In genomic region chr9:137878146-137878941, GRCh38 we compare ENCODE assay signal across 9 cellular contexts. TPM values are rescaled to one million over a fixed set of nuclear protein-coding genes. Genes with fewer than 3 reads are reported as not detected.
DNase-seq lines count a peak whose midpoint lies in the region; ATAC-seq and TF ChIP-seq lines count a peak whose summit lies in the region.
"Had no signal": no experiment of that assay in that cellular context is flagged by ENCODE, and none has a peak within 500 bp of the region (broad histone marks: within the 10 kb centered on the region; RNA-seq: fewer than 3 reads in every experiment).

No MANE protein-coding gene starts in this region.

- H3K9ac ChIP-seq in H9 (ENCODE audit: extremely low read depth, insufficient read length, low read length) = no peak overlapping the region
- H3K9ac ChIP-seq in MM.1S (ENCODE audit: low read length) = no peak overlapping the region
- H3K9ac ChIP-seq: KMS-11 had no signal

- H3K9me2 ChIP-seq in MM.1S (replicated peaks; ENCODE audit: insufficient read depth, low read length) = no peaks in the 10 kb centered on the region

- H3K18ac ChIP-seq in H9 (ENCODE audit: insufficient read length, low read depth, low read length) = no peak overlapping the region

- H3K4ac ChIP-seq in H9 (ENCODE audit: low read depth, low read length) = no peak overlapping the region

- peaks cover 34% of the 10 kb centered on the region for H3K27me3 Mint-ChIP-seq in H9 (ENCODE audit: low read depth)
- peaks cover 20% of the 10 kb centered on the region for H3K27me3 Mint-ChIP-seq in endothelial cell (ENCODE audit: unreplicated experiment)
- H3K27me3 Mint-ChIP-seq in naive thymus-derived CD8-positive, alpha-beta T cell = peaks cover 12 to 63% (median 45%) of the 10 kb centered on the region in 5 donors

- POLR2A ChIA-PET in naive thymus-derived CD8-positive, alpha-beta T cell (lab: Charles Lee) = no interaction called here

- no peaks in the 10 kb centered on the region for H3K79me1 ChIP-seq in H9 (ENCODE audit: insufficient read depth, low read depth, low read length, poor library complexity, severe bottlenecking)

- H3K4me1 Mint-ChIP-seq in H9 (no peaks in the 10 kb centered on the region), endothelial cell (ENCODE audit: unreplicated experiment) (peaks cover 2% of the 10 kb centered on the region)
- H3K4me1 Mint-ChIP-seq in naive thymus-derived CD8-positive, alpha-beta T cell = peaks cover 0 to 8% (median 4%) of the 10 kb centered on the region in 4 donors

- no peak overlapping the region for H4K8ac ChIP-seq in H9 (replicated peaks; ENCODE audit: insufficient read length, low read depth, low read length)

- no peak overlapping the region for H3T11ph ChIP-seq in H9 (ENCODE audit: low read length)

- no peak overlapping the region for H2BK12ac ChIP-seq in H9 (ENCODE audit: insufficient read length, low read depth, low read length)

- no peaks in the 10 kb centered on the region for H3K23me2 ChIP-seq in H9 (ENCODE audit: insufficient read length, low read depth, low read length, poor library complexity, severe bottlenecking)

- H3K36me3 ChIP-seq in MM.1S (replicated peaks; ENCODE audit: insufficient read depth, low read length) = no peaks in the 10 kb centered on the region

- intact Hi-C loops in sciatic nerve (cut with DNase I) = no loop called here

- no peak overlapping the region for H2BK5ac ChIP-seq in H9 (ENCODE audit: insufficient read length, low read length)

- H2BK120ac ChIP-seq in H9 (ENCODE audit: low read depth, low read length, poor library complexity, severe bottlenecking) = no peak overlapping the region

- no peaks in the 10 kb centered on the region for H3K9me3 ChIP-seq in H9 (ENCODE audit: control insufficient read depth, low read depth, low read length)
- H3K9me3 ChIP-seq in MM.1S (replicated peaks; ENCODE audit: insufficient read depth, low read length) = no peaks in the 10 kb centered on the region

- H3K14ac ChIP-seq in H9 (ENCODE audit: insufficient read depth, low read length) = no peak overlapping the region

- H4K91ac ChIP-seq in H9 (ENCODE audit: insufficient read length, low read depth, low read length) = no peak overlapping the region

- peak overlapping the region; percentile 11 for H3K4me2 ChIP-seq in H9 (ENCODE audit: insufficient read depth, insufficient read length, low read length)
- no peak overlapping the region for H3K4me2 ChIP-seq in MM.1S (ENCODE audit: low read depth, low read length)
- H3K4me2 ChIP-seq: KMS-11 had no signal

- no peak overlapping the region for H3K23ac ChIP-seq in H9 (ENCODE audit: insufficient read length, low read depth, low read length)

- H3K4me3 ChIP-seq in MM.1S (ENCODE audit: low read length) = no peak overlapping the region

- H3K56ac ChIP-seq in H9 (ENCODE audit: insufficient read length, low read depth, low read length) = no peak overlapping the region

- peak; percentile 38; the same call in 2 of the 3 replicates for TF ChIP-seq CTCF in H9 (conservative IDR thresholded peaks at IDR 0.05)
- TF ChIP-seq CTCF in endothelial cell (IDR thresholded peaks at IDR 0.05; ENCODE audit: unreplicated experiment) = no peak
- no peak for TF ChIP-seq CTCF in MM.1S (IDR thresholded peaks at IDR 0.05; ENCODE audit: low read length)

- H3K79me2 ChIP-seq in H9 (ENCODE audit: insufficient read depth, low read length) (no peaks in the 10 kb centered on the region), MM.1S (ENCODE audit: low read length) (no peaks in the 10 kb centered on the region)

- no peak overlapping the region for H2BK20ac ChIP-seq in H9 (ENCODE audit: low read depth, low read length, poor library complexity, severe bottlenecking)

- H2AK5ac ChIP-seq in H9 (ENCODE audit: insufficient read length, low read length) = no peak overlapping the region

- H3K27me3 ChIP-seq in H9 (ENCODE audit: insufficient read depth, low read length) (no peaks in the 10 kb centered on the region; the same call in 1 of the 2 replicates), MM.1S (replicated peaks; ENCODE audit: insufficient read depth, low read length) (peaks cover 36% of the 10 kb centered on the region)

- H4K5ac ChIP-seq in H9 (ENCODE audit: insufficient read length, low read depth, low read length) = no peak overlapping the region

- H3K36me3 Mint-ChIP-seq in H9 (ENCODE audit: insufficient read depth in 1 of 3, low read depth in 3 of 3) = peaks cover 5 to 25% (median 16%) of the 10 kb centered on the region in 3 experiments
- H3K36me3 Mint-ChIP-seq in endothelial cell (ENCODE audit: low read depth, unreplicated experiment) = peaks cover 3% of the 10 kb centered on the region
- peaks cover 0 to 2% (median 2%) of the 10 kb centered on the region in 3 donors for H3K36me3 Mint-ChIP-seq in naive thymus-derived CD8-positive, alpha-beta T cell

- H4K20me1 ChIP-seq in H9 (ENCODE audit: control insufficient read depth, insufficient read depth, insufficient read length) (no peaks in the 10 kb centered on the region), MM.1S (ENCODE audit: insufficient read depth, low read length) (no peaks in the 10 kb centered on the region)

- ATAC-seq in naive thymus-derived CD8-positive, alpha-beta T cell = peak; percentile 42 to 68
- ATAC-seq in GM19324 (IDR thresholded peaks at IDR 0.05; ENCODE audit: low FRiP score, unreplicated experiment) (no peak), GM18517 (IDR thresholded peaks at IDR 0.05; ENCODE audit: unreplicated experiment) (no peak), sciatic nerve (no peak)

- no peak overlapping the region for H2BK15ac ChIP-seq in H9 (ENCODE audit: low read depth, low read length)

- no peaks in the 10 kb centered on the region for H3F3A ChIP-seq in MM.1S (ENCODE audit: insufficient read depth, low read length)

- H3K9me3 Mint-ChIP-seq in H9 = peaks cover 0 to 3% of the 10 kb centered on the region in 2 experiments; a peak in 2 of 5 replicates
- H3K9me3 Mint-ChIP-seq in endothelial cell (ENCODE audit: unreplicated experiment) = no peaks in the 10 kb centered on the region
- peaks cover 0 to 4% (median 0%) of the 10 kb centered on the region in 9 donors for H3K9me3 Mint-ChIP-seq in naive thymus-derived CD8-positive, alpha-beta T cell

- no peak overlapping the region for H3K27ac ChIP-seq in H9 (ENCODE audit: insufficient read length, low read depth, low read length)
- no peak overlapping the region for H3K27ac ChIP-seq in MM.1S (ENCODE audit: low read length)
- H3K27ac ChIP-seq: KMS-11 had no signal

- DNase-seq in H9 = peak; percentile 87
- DNase-seq in SK-N-DZ (ENCODE audit: low spot score) = peak; percentile 80
- peak; percentile 91 for DNase-seq in endothelial cell (ENCODE audit: low spot score)
- peak in 7 of 10 donors; percentile 4 to 61 (median 31) for DNase-seq in naive thymus-derived CD8-positive, alpha-beta T cell
- no peak for DNase-seq in MM.1S
- DNase-seq in sciatic nerve (ENCODE audit: low spot score) = no peak

- H3K27ac Mint-ChIP-seq in H9 (no peak overlapping the region), endothelial cell (ENCODE audit: unreplicated experiment) (no peak overlapping the region)
- H3K27ac Mint-ChIP-seq in naive thymus-derived CD8-positive, alpha-beta T cell = no peak overlapping the region

- H3K4me1 ChIP-seq in H9 (ENCODE audit: insufficient read depth, low read length) (no peaks in the 10 kb centered on the region), MM.1S (ENCODE audit: low read length) (no peaks in the 10 kb centered on the region)

- H3K4me3 Mint-ChIP-seq in H9 (peak overlapping the region; percentile 43 to 51), endothelial cell (ENCODE audit: unreplicated experiment) (no peak overlapping the region)
- peak overlapping the region in 1 of 10 donors; percentile 27 for H3K4me3 Mint-ChIP-seq in naive thymus-derived CD8-positive, alpha-beta T cell

- WGBS in H9 (ENCODE audit: extremely low coverage, insufficient read length, low lambda C conversion rate) = no CpG with 5 or more reads among the region's 101 CpGs

- no peak overlapping the region for H2AFZ ChIP-seq in H9 (ENCODE audit: low read length)
- no peak overlapping the region for H2AFZ ChIP-seq in MM.1S (ENCODE audit: low read length)

RNA-seq across cellular contexts. Expression of gene CACNA1B, which starts 0.8 kb away (rescaled TPM):
- total RNA-seq in H9 (2021) (6.5 and 7.8 TPM in 2 replicates), endothelial cell (ENCODE audit: unreplicated experiment) (2.0 TPM), sciatic nerve (0.09 TPM)
- polyA plus RNA-seq in SK-N-DZ (2014; cell fraction: cytosol; rRNA removed) = 10.3 and 13.9 TPM in 2 replicates
- 27.7 and 38.8 TPM in 2 replicates for polyA plus RNA-seq in SK-N-DZ (2014; cell fraction: nucleus; rRNA removed)
- total RNA-seq in naive thymus-derived CD8-positive, alpha-beta T cell = not detected
- not detected for polyA plus RNA-seq in naive thymus-derived CD8-positive, alpha-beta T cell

Comparison
In these comparisons a context has a peak if more than half of its experiments do, and no peak if none do; other contexts are left out.
1. DNase-seq: peak in H9 (single experiment), SK-N-DZ (single experiment), endothelial cell (single experiment) and naive thymus-derived CD8-positive, alpha-beta T cell (7 of 10); none in MM.1S (single experiment) and sciatic nerve (single experiment).
2. ATAC-seq: peak in naive thymus-derived CD8-positive, alpha-beta T cell (2 of 2); none in GM19324 (single experiment), GM18517 (single experiment) and sciatic nerve (single experiment).